In genomic region chr20:48826883-48827771, GRCh38 we compare ENCODE assay signal across 8 cellular contexts. TPM values are rescaled to one million over a fixed set of nuclear protein-coding genes. Genes with fewer than 3 reads are reported as not detected.
DNase-seq lines count a peak whose midpoint lies in the region; ATAC-seq and TF ChIP-seq lines count a peak whose summit lies in the region.

No MANE protein-coding gene starts in this region.

- ATAC-seq in GM18861 (IDR thresholded peaks at IDR 0.05; ENCODE audit: unreplicated experiment) (peak; percentile 12), HG03432 (IDR thresholded peaks at IDR 0.05; ENCODE audit: unreplicated experiment) (peak; percentile 16), GM18870 (IDR thresholded peaks at IDR 0.05; ENCODE audit: unreplicated experiment) (no peak)

- peak overlapping the region; percentile 95 for H3K4me3 Mint-ChIP-seq in nephron progenitor cell

- H3K9me3 Mint-ChIP-seq in nephron progenitor cell, result no peaks in the 10 kb centered on the region

- H3K36me3 Mint-ChIP-seq in nephron progenitor cell (ENCODE audit: low read depth), result no peaks in the 10 kb centered on the region

- H3K27ac ChIP-seq in WERI-Rb-1 (peak overlapping the region; percentile 74), esophagus (ENCODE audit: low read depth in 2 of 2, low read length in 1 of 2) (peak overlapping the region; percentile 43 to 47)

- H3K27ac Mint-ChIP-seq in nephron progenitor cell, result no peak overlapping the region

- peaks cover 10% of the 10 kb centered on the region for H3K27me3 Mint-ChIP-seq in nephron progenitor cell (ENCODE audit: low read depth, poor library complexity)

- H3K4me1 ChIP-seq in esophagus (ENCODE audit: control insufficient read depth in 2 of 2, insufficient read depth in 2 of 2, low read length in 1 of 2), result peaks cover 0 to 15% of the 10 kb centered on the region in 2 donors

- H3K36me3 ChIP-seq in WERI-Rb-1, result peaks cover 7% of the 10 kb centered on the region; the same call in 1 of the 2 replicates
- no peaks in the 10 kb centered on the region for H3K36me3 ChIP-seq in esophagus (ENCODE audit: control insufficient read depth in 2 of 2, insufficient read depth in 2 of 2, low read length in 1 of 2)

- H3K4me3 ChIP-seq in AG09309 (ENCODE audit: control insufficient read depth, low read depth, low read length) (peak overlapping the region; percentile 83), WERI-Rb-1 (ENCODE audit: low read depth, low read length) (peak overlapping the region; percentile 92), esophagus (ENCODE audit: low read depth in 1 of 2, low read length in 2 of 2) (peak overlapping the region; percentile 45 to 60)

- no peak for DNase-seq in AG09309 (ENCODE audit: low read depth)
- peak; percentile 47 for DNase-seq in WERI-Rb-1
- DNase-seq in nephron progenitor cell, result peak; percentile 61
- DNase-seq in ureter (ENCODE audit: low spot score), result no peak

- WGBS in esophagus, 2 donors, result 4 to 10% methylated on average over 54 to 72 of the region's 72 CpGs

- H3K9me3 ChIP-seq in WERI-Rb-1 (ENCODE audit: severe bottlenecking) (no peaks in the 10 kb centered on the region), esophagus (ENCODE audit: control insufficient read depth in 2 of 2, insufficient read depth in 1 of 2, low read depth in 1 of 2, low read length in 1 of 2) (no peaks in the 10 kb centered on the region)

- H3K27me3 ChIP-seq in WERI-Rb-1 (ENCODE audit: insufficient read depth, low read depth, severe bottlenecking) (no peaks in the 10 kb centered on the region), esophagus (ENCODE audit: control insufficient read depth in 1 of 2, insufficient read depth in 2 of 2, low read length in 2 of 2) (no peaks in the 10 kb centered on the region)

- H3K4me1 Mint-ChIP-seq in nephron progenitor cell, result peaks cover 59% of the 10 kb centered on the region

- TF ChIP-seq CTCF in AG09309 (IDR thresholded peaks at IDR 0.05; ENCODE audit: control insufficient read depth, insufficient read depth, low read depth, low read length, missing control alignments) (no peak), WERI-Rb-1 (IDR thresholded peaks at IDR 0.05; ENCODE audit: low read depth, low read length) (no peak), nephron progenitor cell (IDR thresholded peaks at IDR 0.05) (no peak)

RNA-seq across cellular contexts. Expression of gene PREX1, which starts 0.7 kb away (rescaled TPM):
- polyA plus RNA-seq in esophagus, result 1 to 10 TPM; 2.5 to 3.0 TPM
- total RNA-seq in ureter, result 19.9 TPM

Comparison
In these comparisons a context has a peak if more than half of its experiments do, and no peak if none do; other contexts are left out.
1. DNase-seq: peak in WERI-Rb-1 (single experiment) and nephron progenitor cell (single experiment); none in AG09309 (single experiment) and ureter (single experiment).
2. Peak in every context shown above with its lines, with median percentiles within 50 percentile points of each other: H3K4me3 ChIP-seq.